Comparison of ENCODE assay signal across 17 cellular contexts in the genomic region with DNA sequence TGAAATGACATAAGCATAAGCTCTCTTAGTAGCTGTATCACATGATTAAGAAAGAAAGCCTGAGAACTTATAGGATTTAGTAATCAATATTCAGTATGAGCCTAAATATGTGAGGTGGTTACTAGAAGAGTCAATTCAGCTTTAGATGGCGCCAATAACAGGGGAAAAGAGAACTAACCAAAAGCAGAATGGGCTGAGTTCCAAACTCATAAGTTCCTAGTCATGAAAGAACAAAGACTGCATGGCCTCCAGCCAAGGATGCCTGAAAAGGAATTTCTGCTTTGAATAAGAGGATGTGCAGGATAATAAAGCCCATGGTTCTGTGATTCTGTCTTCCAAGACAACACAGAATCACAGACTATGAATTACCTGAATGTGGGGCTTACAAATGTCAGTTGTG.
DNase-seq lines count a peak whose midpoint lies in the region; ATAC-seq and TF ChIP-seq lines count a peak whose summit lies in the region.
"Had no signal": no experiment of that assay in that cellular context is flagged by ENCODE, and none has a peak within 500 bp of the region (broad histone marks: within the 10 kb centered on the region; RNA-seq: fewer than 3 reads in every experiment).

No MANE protein-coding gene starts in this region.

- H3K36me3 Mint-ChIP-seq in activated naive CD8-positive, alpha-beta T cell treated with anti-CD3 and anti-CD28 coated beads, Interleukin-2, amount 50 U/mL, for 24 hours (ENCODE audit: low read depth): peaks cover 4% of the 10 kb centered on the region

- H3K27me3 Mint-ChIP-seq in activated naive CD8-positive, alpha-beta T cell treated with anti-CD3 and anti-CD28 coated beads, Interleukin-2, amount 50 U/mL, for 24 hours: peaks cover 2% of the 10 kb centered on the region

- no peaks in the 10 kb centered on the region for H3K4me1 Mint-ChIP-seq in activated naive CD8-positive, alpha-beta T cell treated with anti-CD3 and anti-CD28 coated beads, Interleukin-2, amount 50 U/mL, for 24 hours
- H3K4me1 Mint-ChIP-seq: nephron progenitor cell had no signal

- TF ChIP-seq CTCF in A673 (conservative IDR thresholded peaks at IDR 0.05; ENCODE audit: low read depth, low read length): peak; percentile 47
- peak; percentile 4 for TF ChIP-seq CTCF in fibroblast of the aortic adventitia (IDR thresholded peaks at IDR 0.05; ENCODE audit: insufficient read depth, low read length)

- no TSS peak for BruUV-seq in A673 (replicated peaks; lab: Mats Ljungman, UMichigan)

- no peak for ATAC-seq in HG03457 (IDR thresholded peaks at IDR 0.05; ENCODE audit: unreplicated experiment)
- ATAC-seq in activated naive CD8-positive, alpha-beta T cell treated with anti-CD3 and anti-CD28 coated beads, Interleukin-2, amount 50 U/mL, for 24 hours: no peak
- ATAC-seq: activated T-cell treated with anti-CD3 and anti-CD28 coated beads, Interleukin-2, amount 50 U/mL, for 4 hours; body of pancreas had no signal

- H3K4me1 ChIP-seq in A673 (ENCODE audit: insufficient read depth, low read length, poor library complexity, severe bottlenecking) (no peaks in the 10 kb centered on the region), SJCRH30 (0 out of 2 replicates have a peak, but pooled peaks cover 2% of the 10 kb centered on the region)
- H3K4me1 ChIP-seq: body of pancreas had no signal

- H3K9me3 Mint-ChIP-seq in activated naive CD8-positive, alpha-beta T cell treated with anti-CD3 and anti-CD28 coated beads, Interleukin-2, amount 50 U/mL, for 24 hours: peaks cover 41% of the 10 kb centered on the region

- H3K4me3 ChIP-seq in A673 (ENCODE audit: low read depth, low read length, poor library complexity, severe bottlenecking) (no peak overlapping the region), SJCRH30 (no peak overlapping the region), fibroblast of the aortic adventitia (ENCODE audit: low read depth, low read length) (no peak overlapping the region)
- H3K4me3 ChIP-seq: body of pancreas had no signal

- peak; percentile 90 for DNase-seq in A673 (ENCODE audit: low spot score)
- peak; percentile 29 for DNase-seq in HS-27A (ENCODE audit: low read depth)
- peak; percentile 31 to 60 for DNase-seq in SJCRH30
- peak; percentile 95 for DNase-seq in fibroblast of the aortic adventitia (ENCODE audit: low read depth)
- DNase-seq in NCI-H82 (lab: John Stamatoyannopoulos, UW): no peak
- no peak for DNase-seq in activated naive CD8-positive, alpha-beta T cell treated with anti-CD3 and anti-CD28 coated beads, Interleukin-2, amount 50 U/mL, for 24 hours
- no peak for DNase-seq in NCI-H82 treated with DMSO at 0.1 percent for 48 hours (lab: John Stamatoyannopoulos, UW; ENCODE audit: unreplicated experiment)
- DNase-seq: activated CD4-positive, CD25-positive, alpha-beta regulatory T cell; activated T-cell treated with anti-CD3 and anti-CD28 coated beads, Interleukin-2, amount 50 U/mL, for 4 hours; body of pancreas; DMS79 treated with DMSO at 0.1 percent for 48 hours; erythroblast; NCI-H226; nephron progenitor cell; SHP77 treated with DMSO at 0.1 percent for 48 hours; stimulated activated naive CD4-positive, alpha-beta T cell treated with Interleukin-2 at 50 U/mL for 16 hours had no signal

- no peak overlapping the region for H3K27ac Mint-ChIP-seq in activated naive CD8-positive, alpha-beta T cell treated with anti-CD3 and anti-CD28 coated beads, Interleukin-2, amount 50 U/mL, for 24 hours

- CTCF ChIA-PET in A673 (lab: Charles Lee): no interaction called here

- no peak overlapping the region for H3K27ac ChIP-seq in A673 (ENCODE audit: low read depth, low read length, poor library complexity, severe bottlenecking)
- no peak overlapping the region for H3K27ac ChIP-seq in SJCRH30
- H3K27ac ChIP-seq: body of pancreas had no signal

- H3K36me3 ChIP-seq in A673 (ENCODE audit: insufficient read depth, low read length, poor library complexity, severe bottlenecking) (no peaks in the 10 kb centered on the region), SJCRH30 (no peaks in the 10 kb centered on the region)

- intact Hi-C loops in A673 (cut with micrococcal nuclease; ENCODE audit: unreplicated experiment): loop anchor here (2.0 to 10.0 kb wide), 2 partner anchors 202 to 334 kb away; no protein-coding TSS in a partner anchor

- no peak overlapping the region for H3K4me3 Mint-ChIP-seq in activated naive CD8-positive, alpha-beta T cell treated with anti-CD3 and anti-CD28 coated beads, Interleukin-2, amount 50 U/mL, for 24 hours
- H3K4me3 Mint-ChIP-seq: activated T-cell treated with anti-CD3 and anti-CD28 coated beads, Interleukin-2, amount 50 U/mL, for 4 hours; nephron progenitor cell had no signal

- POLR2A ChIA-PET in A673 (lab: Charles Lee; ENCODE audit: low non-redundant PET): no interaction called here

- H3K27me3 ChIP-seq in A673 (replicated peaks; ENCODE audit: insufficient read depth, low read depth, low read length, poor library complexity) (no peaks in the 10 kb centered on the region), SJCRH30 (no peaks in the 10 kb centered on the region)
- H3K27me3 ChIP-seq: body of pancreas had no signal

- H3K9me3 ChIP-seq in A673 (ENCODE audit: low read depth, low read length, poor library complexity, severe bottlenecking) (no peaks in the 10 kb centered on the region), SJCRH30 (replicated peaks) (peaks cover 3% of the 10 kb centered on the region; the same call in 1 of the 2 replicates)

Comparison
In these comparisons a context has a peak if more than half of its experiments do, and no peak if none do; other contexts are left out.
1. DNase-seq: peak in A673 (single experiment), HS-27A (single experiment), SJCRH30 (2 of 2) and fibroblast of the aortic adventitia (single experiment); none in NCI-H82 (single experiment), activated naive CD8-positive, alpha-beta T cell treated with anti-CD3 and anti-CD28 coated beads, Interleukin-2, amount 50 U/mL, for 24 hours (single experiment) and NCI-H82 treated with DMSO at 0.1 percent for 48 hours (single experiment).